ENCODE assay signal across 23 cellular contexts in the genomic region with DNA sequence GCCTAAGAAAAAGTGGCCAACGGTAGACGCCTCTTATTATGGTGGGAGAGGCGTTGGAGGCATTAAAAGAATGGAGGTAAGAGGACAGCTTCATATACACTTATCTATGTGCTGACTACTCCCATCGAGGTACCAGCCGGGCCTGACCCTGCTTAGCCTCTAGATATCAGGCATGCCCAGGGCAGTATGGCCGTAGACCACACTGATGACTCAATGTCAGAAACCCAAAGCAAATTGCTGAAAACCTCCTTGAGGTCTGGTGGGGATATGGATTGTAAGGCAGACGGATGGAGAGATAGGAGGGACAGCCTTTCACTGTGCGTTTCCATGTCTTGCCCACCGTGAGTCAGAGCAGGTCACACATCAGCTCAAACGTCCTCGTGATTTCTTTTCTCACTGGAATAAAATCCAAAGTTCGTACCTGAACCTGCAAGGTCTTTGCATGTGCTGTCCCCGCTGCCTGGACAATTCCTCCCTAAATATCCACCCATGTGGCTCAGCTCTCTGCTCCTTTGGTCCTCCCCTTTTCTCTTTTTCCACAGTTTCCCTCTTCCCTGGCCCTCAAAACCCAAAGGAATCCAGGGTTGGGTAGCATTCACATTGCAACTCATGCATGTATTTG.
"Had no signal": no experiment of that assay in that cellular context is flagged by ENCODE, and none has a peak within 500 bp of the region (broad histone marks: within the 10 kb centered on the region; RNA-seq: fewer than 3 reads in every experiment).

No MANE protein-coding gene starts in this region.

- H2AFZ ChIP-seq: parathyroid adenoma had no signal

- H3K79me2 ChIP-seq: parathyroid adenoma had no signal

- H3K27me3 ChIP-seq: ascending aorta, neutrophil, spleen had no signal

- H3K4me3 ChIP-seq: ascending aorta, spleen had no signal

- H3K9ac ChIP-seq: parathyroid adenoma had no signal

- H3K9me3 ChIP-seq: ascending aorta, neutrophil, spleen had no signal

- DNase-seq: activated CD4-positive, alpha-beta T cell treated with anti-CD3 and anti-CD28 coated beads, Interleukin-2, amount 50 U/mL, for 1 hour; activated CD8-positive, alpha-beta memory T cell treated with anti-CD3 and anti-CD28 coated beads for 24 hours; activated CD8-positive, alpha-beta memory T cell treated with anti-CD3 and anti-CD28 coated beads, Interleukin-2, amount 50 U/mL, for 48 hours; activated effector memory CD4-positive, alpha-beta T cell treated with anti-CD3 and anti-CD28 coated beads, Interleukin-2, amount 50 U/mL, for 16 hours; activated naive CD4-positive, alpha-beta T cell treated with anti-CD3 and anti-CD28 coated beads, Interleukin-2, amount 50 U/mL, for 16 hours; activated T-cell treated with anti-CD3 and anti-CD28 coated beads, Interleukin-2, amount 50 U/mL, for 72 hours; cerebellar nuclear complex; cortex of kidney; effector CD4-positive, alpha-beta T cell; left cardiac atrium; mesendoderm; spleen; stimulated activated CD8-positive, alpha-beta memory T cell treated with anti-CD3 and anti-CD28 coated beads, Interleukin-4, amount 100 ng/mL, for 48 hours; stimulated activated naive CD4-positive, alpha-beta T cell; T-cell; T1000 had no signal

- H3K36me3 ChIP-seq: neutrophil, spleen had no signal

- ATAC-seq: activated CD4-positive, CD25-positive, alpha-beta regulatory T cell treated with anti-CD3 and anti-CD28 coated beads, Interleukin-2, amount 50 U/mL, for 24 hours; activated T-cell treated with anti-CD3 and anti-CD28 coated beads, Interleukin-2, amount 50 U/mL, for 72 hours; esophagus mucosa; left cardiac atrium; natural killer cell treated with Interleukin-12 subunit alpha and Interleukin-12 subunit beta and Interleukin-15 and Interleukin-18, amount 100 ng/mL, for 72 hours; sciatic nerve; T-cell had no signal

- H3K27ac ChIP-seq: neutrophil, parathyroid adenoma had no signal
